ENCODE assay signal across 2 cellular contexts in genomic region chr1:67053535-67053784, GRCh38.
TF ChIP-seq lines count a peak whose summit lies in the region.

No MANE protein-coding gene starts in this region.

TF ChIP-seq in GM23338, 12 proteins besides CTCF, POLR2A, EP300 and RAD21 (continued from another document):
- TF ChIP-seq REST (IDR thresholded peaks at IDR 0.05; ENCODE audit: unreplicated experiment) (no peak), STAT1 (IDR thresholded peaks at IDR 0.05; ENCODE audit: unreplicated experiment) (no peak), NANOG (IDR thresholded peaks at IDR 0.05; ENCODE audit: borderline replicate concordance) (no peak), POLR2AphosphoS5 (IDR thresholded peaks at IDR 0.05; ENCODE audit: low read depth) (no peak), CREB1 (CRISPR knock-in tag; IDR thresholded peaks at IDR 0.05; ENCODE audit: low read depth) (no peak), EZH2phosphoT487 (IDR thresholded peaks at IDR 0.05; ENCODE audit: unreplicated experiment) (no peak), ZNF462 (CRISPR knock-in tag; IDR thresholded peaks at IDR 0.05) (no peak), JUNB (IDR thresholded peaks at IDR 0.05; ENCODE audit: unreplicated experiment) (no peak), ZNF331 (CRISPR knock-in tag; IDR thresholded peaks at IDR 0.05; ENCODE audit: low read depth) (no peak), ZNF114 (CRISPR knock-in tag; IDR thresholded peaks at IDR 0.05) (no peak), ETS1 (IDR thresholded peaks at IDR 0.05) (no peak)

TF ChIP-seq in GM12878, 131 proteins besides CTCF, POLR2A, EP300 and RAD21 (continued from another document):
- peak; percentile 54 for TF ChIP-seq NKRF (conservative IDR thresholded peaks at IDR 0.05)
